ENCODE assay signal across 25 cellular contexts in the genomic region with DNA sequence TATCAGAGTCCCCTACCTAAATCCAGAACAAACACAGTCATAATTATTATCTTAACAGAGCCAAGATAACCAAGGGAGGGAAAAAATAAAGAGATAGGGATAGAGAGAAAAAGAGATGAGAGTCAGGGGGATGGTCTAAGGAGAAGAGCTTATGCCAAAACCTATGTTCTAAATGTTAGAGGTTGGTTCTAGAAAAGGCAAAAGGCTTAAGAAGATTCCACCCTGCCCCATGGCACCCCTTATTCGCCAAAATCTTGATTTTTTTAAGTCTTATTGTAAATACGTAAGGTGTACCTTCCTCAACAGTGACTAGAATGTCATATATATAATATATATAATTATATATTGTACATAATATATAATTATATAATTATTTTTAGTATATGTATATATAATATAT. TPM values are rescaled to one million over a fixed set of nuclear protein-coding genes. Genes with fewer than 3 reads are reported as not detected.
"Had no signal": no experiment of that assay in that cellular context is flagged by ENCODE, and none has a peak within 500 bp of the region (broad histone marks: within the 10 kb centered on the region; RNA-seq: fewer than 3 reads in every experiment).

No MANE protein-coding gene starts in this region.

- H3K4me3 Mint-ChIP-seq: naive thymus-derived CD8-positive, alpha-beta T cell; nephron; neural crest cell; stimulated activated naive B cell treated with anti-CD40 and anti-IgM and Interleukin-4, amounts not matched to agents 10 μg/mL and 1 μg/mL and 100 μg/mL, for 72 hours; stimulated activated naive CD8-positive, alpha-beta T cell treated with anti-CD3 and anti-CD28 coated beads, Interleukin-15, Interleukin-2, amounts not matched to agents 100 ng/mL and 50 ng/mL, for 24 hours had no signal

- DNase-seq: islet precursor cell; left cardiac atrium; left ventricle myocardium superior; mesenchymal stem cell; naive thymus-derived CD8-positive, alpha-beta T cell; nucleus accumbens; pancreas; posterior cingulate gyrus; retina; right cardiac atrium; stimulated activated CD4-positive, alpha-beta T cell treated with anti-CD3 and anti-CD28 coated beads, Interleukin-12 subunit alpha, Interleukin-12 subunit beta, amount 100 ng/mL, for 4 hours; stimulated activated CD4-positive, alpha-beta T cell treated with anti-CD3 and anti-CD28 coated beads, Interleukin-15, amount 100 ng/mL, for 24 hours; stimulated activated CD4-positive, alpha-beta T cell treated with anti-CD3 and anti-CD28 coated beads, Interleukin-2, amount 100 ng/mL, for 24 hours; stimulated activated CD4-positive, alpha-beta T cell treated with anti-CD3 and anti-CD28 coated beads, Interleukin-4, amount 100 ng/mL, for 1 hour; stimulated activated naive B cell treated with anti-CD40 and anti-IgM and Interleukin-4, amounts not matched to agents 10 μg/mL and 1 μg/mL and 100 μg/mL, for 72 hours; tibial artery; trophoblast cell; uterus had no signal

- H3K9me3 Mint-ChIP-seq: naive thymus-derived CD8-positive, alpha-beta T cell; stimulated activated naive B cell treated with anti-CD40 and anti-IgM and Interleukin-4, amounts not matched to agents 10 μg/mL and 1 μg/mL and 100 μg/mL, for 72 hours; stimulated activated naive CD8-positive, alpha-beta T cell treated with anti-CD3 and anti-CD28 coated beads, Interleukin-15, Interleukin-2, amounts not matched to agents 100 ng/mL and 50 ng/mL, for 24 hours had no signal

- ATAC-seq: left cardiac atrium; left lobe of liver; left ventricle myocardium superior; naive thymus-derived CD8-positive, alpha-beta T cell; pancreas; right cardiac atrium; sciatic nerve; stimulated activated naive B cell treated with anti-CD40 and anti-IgM and Interleukin-4, amounts not matched to agents 10 μg/mL and 1 μg/mL and 100 μg/mL, for 72 hours had no signal

- H3K36me3 Mint-ChIP-seq: naive thymus-derived CD8-positive, alpha-beta T cell; stimulated activated naive B cell treated with anti-CD40 and anti-IgM and Interleukin-4, amounts not matched to agents 10 μg/mL and 1 μg/mL and 100 μg/mL, for 72 hours had no signal

- H3K27ac Mint-ChIP-seq: naive thymus-derived CD8-positive, alpha-beta T cell; nephron; stimulated activated naive B cell treated with anti-CD40 and anti-IgM and Interleukin-4, amounts not matched to agents 10 μg/mL and 1 μg/mL and 100 μg/mL, for 72 hours; stimulated activated naive CD8-positive, alpha-beta T cell treated with anti-CD3 and anti-CD28 coated beads, Interleukin-15, Interleukin-2, amounts not matched to agents 100 ng/mL and 50 ng/mL, for 24 hours had no signal

- H3K4me1 Mint-ChIP-seq: nephron, neural crest cell had no signal

RNA-seq across cellular contexts. Expression of gene CTNNA3, which starts 29.6 kb away (rescaled TPM):
- total RNA-seq: lung microvascular endothelial cell; naive thymus-derived CD8-positive, alpha-beta T cell; osteoblast had no signal
